35 cellular contexts compared by ENCODE assay signal in the genomic region with DNA sequence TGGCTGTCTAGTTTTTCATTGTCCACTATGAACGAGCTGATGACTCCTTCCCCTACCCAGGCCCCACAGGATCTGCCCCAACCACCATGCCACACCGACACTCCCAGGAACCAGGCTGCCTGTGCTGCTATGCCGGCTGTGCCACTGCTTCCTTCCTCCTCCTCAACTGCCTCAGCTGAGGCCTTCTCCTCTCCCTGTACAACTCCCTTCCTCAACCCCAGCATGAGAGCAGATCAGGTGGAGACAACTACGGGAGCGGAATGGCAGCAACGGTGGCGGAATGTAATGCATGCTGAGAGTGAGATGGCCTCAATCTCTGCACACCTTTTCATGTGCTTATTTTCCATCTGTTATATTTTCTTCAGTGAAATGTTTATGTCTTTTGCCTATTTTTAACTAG.
"Had no signal": no experiment of that assay in that cellular context is flagged by ENCODE, and none has a peak within 500 bp of the region (broad histone marks: within the 10 kb centered on the region; RNA-seq: fewer than 3 reads in every experiment).

No MANE protein-coding gene starts in this region.

- H3K9me3 ChIP-seq: MG63 had no signal

- DNase-seq: Karpas-422, Kasumi-1, KG1, MG63, MM.1S, MV-4-11, NCI-H1048, NCI-H1092, NCI-H1092 treated with DMSO at 0.1 percent for 48 hours, NCI-H1105, NCI-H1105 treated with DMSO at 0.1 percent for 48 hours, NCI-H1417, NCI-H1417 treated with DMSO at 0.1 percent for 48 hours, NCI-H1436, NCI-H1436 treated with DMSO at 0.1 percent for 48 hours, NCI-H146, NCI-H1694, NCI-H1694 treated with DMSO at 0.1 percent for 48 hours, NCI-H187, NCI-H187 treated with DMSO at 0.1 percent for 48 hours, NCI-H2029, NCI-H2029 treated with DMSO at 0.1 percent for 48 hours, NCI-H2081, NCI-H2081 treated with DMSO at 0.1 percent for 48 hours, NCI-H2107, NCI-H2171, NCI-H2171 treated with DMSO at 0.1 percent for 48 hours, NCI-H2227 treated with DMSO at 0.1 percent for 48 hours, NCI-H226, NCI-H345, NCI-H446, NCI-H446 treated with DMSO at 0.1 percent for 48 hours, NCI-H510A, NCI-H510A treated with DMSO at 0.1 percent for 48 hours had no signal

- H3K4me3 ChIP-seq: MG63 had no signal

- H3K36me3 ChIP-seq: MG63 had no signal

- H3K27me3 ChIP-seq: MG63 had no signal

- H3K27ac ChIP-seq: KMS-11 had no signal
